11 cellular contexts compared by ENCODE assay signal in the genomic region with DNA sequence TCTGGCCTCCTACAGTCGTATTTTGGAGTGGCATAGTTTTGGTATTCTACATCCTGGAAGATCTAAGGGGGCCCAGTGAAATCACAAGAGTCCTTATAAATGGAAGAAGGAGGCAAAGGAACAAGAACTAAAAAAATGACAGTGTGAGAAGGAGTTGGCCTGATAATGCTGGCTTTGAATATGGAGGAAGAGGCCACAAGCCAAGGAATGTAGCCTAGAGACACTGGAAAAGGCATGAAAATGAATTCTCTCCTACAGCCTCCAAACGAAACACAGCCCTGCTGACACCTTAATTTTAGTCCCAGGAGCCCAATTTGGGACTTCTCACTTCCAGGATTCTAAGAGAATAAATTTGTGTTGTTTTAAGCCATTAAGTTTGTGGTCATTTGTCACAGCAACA. TPM values are rescaled to one million over a fixed set of nuclear protein-coding genes. Genes with fewer than 3 reads are reported as not detected.
"Had no signal": no experiment of that assay in that cellular context is flagged by ENCODE, and none has a peak within 500 bp of the region (broad histone marks: within the 10 kb centered on the region; RNA-seq: fewer than 3 reads in every experiment).

No MANE protein-coding gene starts in this region.

- H2AFZ ChIP-seq: GM23248, GM23338 had no signal

- H3K4me2 ChIP-seq: GM23338 had no signal

- H3K36me3 ChIP-seq: HAP-1 had no signal

- ATAC-seq: GM23338, HCT116 had no signal

- H3K27ac ChIP-seq: GM23248 had no signal

- H3K4me1 ChIP-seq: HAP-1 had no signal

- H3K4me3 ChIP-seq: GM23248, GM23338, HAP-1 had no signal

- DNase-seq: GM23248, GOT3, H7, H9, HCEC 1CT, HFFc6 had no signal

- H3K9me3 ChIP-seq: HAP-1 had no signal

- H3K9ac ChIP-seq: GM23248 had no signal

- FAIRE-seq: H1, H54 had no signal

RNA-seq across cellular contexts. Expression of gene LIPC, which starts 54.6 kb away (rescaled TPM):
- total RNA-seq: GM23338, H1, H7, H9, HFFc6 had no signal
- polyA plus RNA-seq: GM23338, H1 had no signal
